In the genomic region with DNA sequence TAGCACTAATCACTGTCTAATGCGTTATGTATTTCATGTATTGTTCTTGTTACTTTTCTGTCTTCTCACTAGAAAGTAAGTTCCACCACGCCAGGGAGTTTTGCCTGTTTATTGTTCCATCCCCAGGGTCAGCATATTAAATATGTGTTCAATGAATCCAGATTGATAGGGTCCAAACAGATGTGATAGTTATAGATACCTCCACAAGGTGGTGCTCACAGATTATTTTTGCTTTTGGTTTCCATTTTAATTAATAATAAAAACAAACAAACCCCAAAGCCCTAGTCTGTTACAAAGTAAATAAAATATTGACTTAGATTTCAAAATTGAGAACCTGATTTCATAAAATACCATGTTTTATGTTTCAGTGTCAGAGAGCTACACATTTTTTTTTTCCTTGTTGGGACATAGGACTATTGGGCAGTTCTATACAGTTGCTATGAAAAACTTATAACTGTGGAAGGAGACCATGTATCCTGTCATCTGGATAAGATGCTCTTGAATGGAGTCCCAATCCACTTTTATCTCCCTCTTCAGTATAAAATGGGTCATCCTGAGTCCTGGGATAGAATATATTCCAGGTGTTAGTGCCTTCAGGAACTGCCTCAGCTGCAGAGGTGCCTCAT, we compare ENCODE assay signal across 8 cellular contexts. TPM values are rescaled to one million over a fixed set of nuclear protein-coding genes. Genes with fewer than 3 reads are reported as not detected.
DNase-seq lines count a peak whose midpoint lies in the region; ATAC-seq and TF ChIP-seq lines count a peak whose summit lies in the region.

No MANE protein-coding gene starts in this region.

- H3K27ac Mint-ChIP-seq in effector memory CD8-positive, alpha-beta T cell = no peak overlapping the region
- H3K27ac Mint-ChIP-seq in natural killer cell treated with Interleukin-12 subunit alpha and Interleukin-12 subunit beta and Interleukin-15 and Interleukin-18, amount 100 ng/mL, for 72 hours = no peak overlapping the region

- no peaks in the 10 kb centered on the region for H3K36me3 ChIP-seq in neural cell (ENCODE audit: insufficient read depth, low read length)

- H3K79me2 ChIP-seq in neural cell (replicated peaks; ENCODE audit: insufficient read depth, low read length) = no peaks in the 10 kb centered on the region

- no peak overlapping the region for H3K4me3 ChIP-seq in neural cell (ENCODE audit: low read length)

- H3K27me3 ChIP-seq in neural cell (ENCODE audit: insufficient read depth, low read depth, low read length) = no peaks in the 10 kb centered on the region

- no peaks in the 10 kb centered on the region for H3F3A ChIP-seq in neural cell (ENCODE audit: insufficient read depth, low read length, poor library complexity, severe bottlenecking)

- no peak overlapping the region for H3K27ac ChIP-seq in neural cell (ENCODE audit: low read length)

- no peaks in the 10 kb centered on the region for H3K27me3 Mint-ChIP-seq in effector memory CD8-positive, alpha-beta T cell
- H3K27me3 Mint-ChIP-seq in natural killer cell treated with Interleukin-12 subunit alpha and Interleukin-12 subunit beta and Interleukin-15 and Interleukin-18, amount 100 ng/mL, for 72 hours = peaks cover 0 to 2% of the 10 kb centered on the region in 2 donors

- no peaks in the 10 kb centered on the region for H3K9me2 ChIP-seq in neural cell (ENCODE audit: insufficient read depth, low read length)

- no peak for DNase-seq in AG09319 (ENCODE audit: extremely low read depth, low read depth)
- peak; percentile 4 for DNase-seq in GM19240 (ENCODE audit: insufficient read length, low spot score)
- peak; percentile 24 for DNase-seq in RPMI8226
- no peak for DNase-seq in effector memory CD8-positive, alpha-beta T cell
- DNase-seq in natural killer cell treated with Interleukin-12 subunit alpha and Interleukin-12 subunit beta and Interleukin-15 and Interleukin-18, amount 100 ng/mL, for 72 hours (ENCODE audit: low spot score) = no peak
- DNase-seq in ureter (ENCODE audit: low spot score) = no peak

- H4K20me1 ChIP-seq in neural cell (ENCODE audit: insufficient read depth) = no peaks in the 10 kb centered on the region

- no peaks in the 10 kb centered on the region for H3K36me3 Mint-ChIP-seq in effector memory CD8-positive, alpha-beta T cell (ENCODE audit: insufficient read depth)
- H3K36me3 Mint-ChIP-seq in natural killer cell treated with Interleukin-12 subunit alpha and Interleukin-12 subunit beta and Interleukin-15 and Interleukin-18, amount 100 ng/mL, for 72 hours = no peaks in the 10 kb centered on the region

- TF ChIP-seq RAD21 in neural cell (conservative IDR thresholded peaks at IDR 0.05) = peak; percentile 73

- peak; percentile 18 for TF ChIP-seq CTCF in AG09319 (IDR thresholded peaks at IDR 0.05; ENCODE audit: low read depth, low read length)
- peak; percentile 65 for TF ChIP-seq CTCF in neural cell (IDR thresholded peaks at IDR 0.05; ENCODE audit: poor library complexity, severe bottlenecking)

- H3K9me3 Mint-ChIP-seq in effector memory CD8-positive, alpha-beta T cell = no peaks in the 10 kb centered on the region
- H3K9me3 Mint-ChIP-seq in natural killer cell treated with Interleukin-12 subunit alpha and Interleukin-12 subunit beta and Interleukin-15 and Interleukin-18, amount 100 ng/mL, for 72 hours = peaks cover 3% of the 10 kb centered on the region

- no peak overlapping the region for H2AFZ ChIP-seq in neural cell (ENCODE audit: low read depth, low read length)

- no peak overlapping the region for H3K4me2 ChIP-seq in neural cell (ENCODE audit: low read length)

- H3K4me3 Mint-ChIP-seq in effector memory CD8-positive, alpha-beta T cell = no peak overlapping the region
- no peak overlapping the region for H3K4me3 Mint-ChIP-seq in natural killer cell treated with Interleukin-12 subunit alpha and Interleukin-12 subunit beta and Interleukin-15 and Interleukin-18, amount 100 ng/mL, for 72 hours

- no peak overlapping the region for H3K9ac ChIP-seq in neural cell (ENCODE audit: low read length)

- no peaks in the 10 kb centered on the region for H3K9me3 ChIP-seq in neural cell (ENCODE audit: low read length)

- ATAC-seq in HG03342 (IDR thresholded peaks at IDR 0.05; ENCODE audit: unreplicated experiment) = peak; percentile 88
- ATAC-seq in effector memory CD8-positive, alpha-beta T cell (replicated peaks) = no peak
- no peak for ATAC-seq in natural killer cell treated with Interleukin-12 subunit alpha and Interleukin-12 subunit beta and Interleukin-15 and Interleukin-18, amount 100 ng/mL, for 72 hours

- H3K4me1 Mint-ChIP-seq in effector memory CD8-positive, alpha-beta T cell (ENCODE audit: low read depth in 2 of 2) = peaks cover 3 to 9% of the 10 kb centered on the region in 2 donors
- no peaks in the 10 kb centered on the region for H3K4me1 Mint-ChIP-seq in natural killer cell treated with Interleukin-12 subunit alpha and Interleukin-12 subunit beta and Interleukin-15 and Interleukin-18, amount 100 ng/mL, for 72 hours (ENCODE audit: low read depth in 2 of 2)

- TF ChIP-seq EP300 in neural cell (conservative IDR thresholded peaks at IDR 0.05; ENCODE audit: poor library complexity, severe bottlenecking) = no peak

TF ChIP-seq in neural cell, 6 proteins besides CTCF, POLR2A, EP300 and RAD21:
- no peak for TF ChIP-seq POLR2AphosphoS5 (IDR thresholded peaks at IDR 0.05)
- TF ChIP-seq SMC3 (conservative IDR thresholded peaks at IDR 0.05; ENCODE audit: poor library complexity) = peak; percentile 66

RNA-seq across cellular contexts. Expression of gene OTOL1, which starts 12.4 kb away (rescaled TPM):
- polyA plus RNA-seq in neural cell = not detected in 2 replicates
- not detected in 2 replicates for polyA minus RNA-seq in neural cell
- not detected for total RNA-seq in natural killer cell treated with Interleukin-12 subunit alpha and Interleukin-12 subunit beta and Interleukin-15 and Interleukin-18, amount 100 ng/mL, for 72 hours
- not detected for total RNA-seq in ureter

Comparison
In these comparisons a context has a peak if more than half of its experiments do, and no peak if none do; other contexts are left out.
1. DNase-seq: peak in GM19240 (single experiment) and RPMI8226 (single experiment); none in AG09319 (single experiment), effector memory CD8-positive, alpha-beta T cell (0 of 3), natural killer cell treated with Interleukin-12 subunit alpha and Interleukin-12 subunit beta and Interleukin-15 and Interleukin-18, amount 100 ng/mL, for 72 hours (single experiment) and ureter (single experiment).